In the genomic region with DNA sequence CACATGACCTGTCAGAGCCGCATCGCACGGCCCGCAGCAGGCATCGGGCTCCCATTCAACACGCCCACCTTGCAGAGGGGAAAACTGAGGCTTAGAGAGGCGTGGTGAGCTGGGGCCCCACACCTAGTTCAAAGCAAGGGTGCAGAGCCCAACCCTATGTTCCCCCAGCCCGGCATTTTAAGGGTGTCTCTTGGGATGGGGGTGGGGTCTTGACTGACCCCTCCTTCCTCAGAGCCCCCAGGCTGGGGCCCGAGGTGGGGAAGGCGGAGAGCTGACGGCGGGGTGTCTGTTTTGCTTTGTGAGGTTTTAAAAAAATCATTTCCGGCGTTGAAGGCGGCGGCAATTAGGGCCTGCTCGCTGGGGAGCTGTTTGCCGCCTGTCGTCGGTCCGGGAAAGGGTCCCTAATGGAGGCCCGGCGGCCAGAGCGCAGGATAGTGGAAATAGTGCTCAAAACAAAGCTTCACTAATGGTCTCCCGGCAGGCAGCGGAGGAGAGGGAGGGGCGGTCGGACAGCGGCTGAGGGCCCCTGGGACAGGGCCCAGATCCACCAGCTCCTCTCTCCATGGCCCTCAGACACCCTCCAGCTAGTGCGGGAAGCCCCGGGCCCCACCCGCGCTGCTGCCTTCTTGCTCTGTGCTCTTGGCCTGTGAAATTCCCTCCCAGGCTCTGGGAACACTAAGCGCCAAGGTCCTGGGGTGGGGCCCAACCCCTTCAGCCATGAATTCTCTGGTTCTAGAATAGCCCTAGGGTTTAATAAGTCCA, we compare ENCODE assay signal across 9 cellular contexts. TPM values are rescaled to one million over a fixed set of nuclear protein-coding genes. Genes with fewer than 3 reads are reported as not detected.
DNase-seq lines count a peak whose midpoint lies in the region; ATAC-seq and TF ChIP-seq lines count a peak whose summit lies in the region.
"Had no signal": no experiment of that assay in that cellular context is flagged by ENCODE, and none has a peak within 500 bp of the region (broad histone marks: within the 10 kb centered on the region; RNA-seq: fewer than 3 reads in every experiment).

No MANE protein-coding gene starts in this region.

- no peak for TF ChIP-seq CTCF in astrocyte of the spinal cord (IDR thresholded peaks at IDR 0.05; ENCODE audit: low read depth, low read length)
- no peak for TF ChIP-seq CTCF in mesothelial cell of epicardium (IDR thresholded peaks at IDR 0.05; ENCODE audit: unreplicated experiment)
- no peak for TF ChIP-seq CTCF in WERI-Rb-1 (IDR thresholded peaks at IDR 0.05; ENCODE audit: low read depth, low read length)

- ATAC-seq in HG02763 (IDR thresholded peaks at IDR 0.05; ENCODE audit: unreplicated experiment) (no peak), GM21576 (IDR thresholded peaks at IDR 0.05; ENCODE audit: unreplicated experiment) (no peak)

- H3K27ac Mint-ChIP-seq in mesothelial cell of epicardium: peak overlapping the region; percentile 93

- peak overlapping the region in 8 of 11 experiments; percentile 2 to 56 (median 28); a peak in 9 of 22 replicates for H3K9ac ChIP-seq in BLaER1 treated with 17β-estradiol and CSF1 and Interleukin-3, amounts not matched to agents 10 nM and 100 nM

- H3K27ac ChIP-seq in BLaER1 treated with 17β-estradiol and CSF1 and Interleukin-3, amounts not matched to agents 10 nM and 100 nM: no peak overlapping the region
- no peak overlapping the region for H3K27ac ChIP-seq in WERI-Rb-1
- H3K27ac ChIP-seq: epithelial cell of prostate had no signal

- H3K4me2 ChIP-seq in BLaER1 treated with 17β-estradiol and CSF1 and Interleukin-3, amounts not matched to agents 10 nM and 100 nM: peak overlapping the region; percentile 34 to 75 (median 59)

- peaks cover 0 to 15% (median 8%) of the 10 kb centered on the region in 10 experiments; a peak in 17 of 20 replicates for H3K4me1 ChIP-seq in BLaER1 treated with 17β-estradiol and CSF1 and Interleukin-3, amounts not matched to agents 10 nM and 100 nM

- peak overlapping the region; percentile 74 for H3K4me3 Mint-ChIP-seq in mesothelial cell of epicardium

- H4K20me1 ChIP-seq in BLaER1 treated with 17β-estradiol and CSF1 and Interleukin-3, amounts not matched to agents 10 nM and 100 nM: peaks cover 0 to 11% (median 0%) of the 10 kb centered on the region in 11 experiments; a peak in 6 of 22 replicates

- DNase-seq in NCI-H1417 (lab: John Stamatoyannopoulos, UW): peak in 2 of 3 experiments; percentile 80 to 92
- DNase-seq in astrocyte of the spinal cord (ENCODE audit: low read depth, low spot score): no peak
- DNase-seq in mesothelial cell of epicardium (ENCODE audit: low spot score in 2 of 2, unreplicated experiment in 2 of 2): peak in 1 of 2 experiments; percentile 60
- DNase-seq in WERI-Rb-1: no peak
- DNase-seq in pons (ENCODE audit: low spot score): no peak

- peaks cover 70% of the 10 kb centered on the region for H3K4me1 Mint-ChIP-seq in mesothelial cell of epicardium

- in situ Hi-C loops in astrocyte of the spinal cord (cut with HindIII; ENCODE audit: low sequenced_read_pairs): no loop called here

- H3K9me3 ChIP-seq in BLaER1 treated with 17β-estradiol and CSF1 and Interleukin-3, amounts not matched to agents 10 nM and 100 nM (replicated peaks in 1 of 11): no peaks in the 10 kb centered on the region
- H3K9me3 ChIP-seq in WERI-Rb-1 (ENCODE audit: severe bottlenecking): no peaks in the 10 kb centered on the region

- no peaks in the 10 kb centered on the region for H3K36me3 ChIP-seq in BLaER1 treated with 17β-estradiol and CSF1 and Interleukin-3, amounts not matched to agents 10 nM and 100 nM
- no peaks in the 10 kb centered on the region for H3K36me3 ChIP-seq in WERI-Rb-1

- H3K27me3 ChIP-seq in BLaER1 treated with 17β-estradiol and CSF1 and Interleukin-3, amounts not matched to agents 10 nM and 100 nM: peaks cover 41 to 79% (median 66%) of the 10 kb centered on the region in 11 experiments
- H3K27me3 ChIP-seq in WERI-Rb-1 (ENCODE audit: insufficient read depth, low read depth, severe bottlenecking): no peaks in the 10 kb centered on the region

- H3K27me3 Mint-ChIP-seq in mesothelial cell of epicardium (ENCODE audit: low read depth): peaks cover 11% of the 10 kb centered on the region

- no peaks in the 10 kb centered on the region for H3K36me3 Mint-ChIP-seq in mesothelial cell of epicardium

- H3K4me3 ChIP-seq in BLaER1 treated with 17β-estradiol and CSF1 and Interleukin-3, amounts not matched to agents 10 nM and 100 nM: 0 out of 20 replicates have a peak overlapping the region, but pooled peaks of 1 of the 10 experiments have one; percentile 7
- H3K4me3 ChIP-seq in astrocyte of the spinal cord (ENCODE audit: low read depth, low read length) (peak overlapping the region; percentile 6), WERI-Rb-1 (ENCODE audit: low read depth, low read length) (no peak overlapping the region)

- no peaks in the 10 kb centered on the region for H3K9me3 Mint-ChIP-seq in mesothelial cell of epicardium

RNA-seq across cellular contexts. Expression of a gene that starts 11.9 kb away (rescaled TPM):
- total RNA-seq in mesothelial cell of epicardium: 30.9 to 35.9 TPM (median 31.9 TPM) in 3 replicates

Comparison
In these comparisons a context has a peak if more than half of its experiments do, and no peak if none do; other contexts are left out.
1. DNase-seq: peak in NCI-H1417 (2 of 3); none in astrocyte of the spinal cord (single experiment), WERI-Rb-1 (single experiment) and pons (single experiment).